ENCODE assay signal across 13 cellular contexts in the genomic region with DNA sequence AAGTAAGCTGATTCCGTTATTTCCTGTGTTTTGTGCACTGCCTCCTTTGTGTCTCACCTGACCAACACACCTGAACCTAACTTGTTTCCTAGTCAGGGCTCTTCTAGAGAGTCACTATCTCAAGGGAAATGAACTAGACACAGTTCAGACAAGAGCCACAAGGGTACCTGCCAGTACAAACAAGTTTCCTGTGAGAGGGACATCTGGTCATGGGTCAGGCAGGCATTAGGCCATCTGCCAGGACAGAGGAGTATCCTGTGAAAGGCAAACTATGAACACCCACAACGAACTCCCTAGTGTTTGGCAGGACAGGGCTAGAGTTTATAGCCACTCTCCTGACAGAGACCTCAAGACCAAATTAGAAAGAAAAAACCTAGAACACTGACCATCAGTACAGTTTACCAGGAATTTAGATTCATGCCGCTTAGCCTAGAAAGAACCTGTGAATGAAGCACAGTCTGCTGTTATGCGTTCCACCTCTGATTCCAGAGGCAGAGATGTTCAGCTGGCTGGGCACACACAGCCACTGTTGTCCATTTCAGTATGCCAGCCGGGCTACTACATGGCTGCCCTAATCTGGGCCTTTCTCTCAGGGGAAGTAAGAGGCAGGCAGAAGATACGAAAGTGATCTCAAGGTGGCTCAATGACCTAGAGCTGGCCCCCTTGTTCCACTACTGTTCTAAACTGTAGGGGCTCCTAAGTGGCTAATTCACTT.
A peak's percentile ranks its signal among the peaks of the same experiment; 100 is the strongest.
DNase-seq lines count a peak whose midpoint lies in the region; ATAC-seq, FAIRE-seq and TF ChIP-seq lines count a peak whose summit lies in the region.
"Had no signal": no experiment of that assay in that cellular context is flagged by ENCODE, and none has a peak within 500 bp of the region (broad histone marks: within the 10 kb centered on the region; RNA-seq: fewer than 3 reads in every experiment).

No MANE protein-coding gene starts in this region.

- TF ChIP-seq CTCF in D721Med (IDR thresholded peaks at IDR 0.05; ENCODE audit: insufficient read depth, missing control alignments) = no peak

- no peaks in the 10 kb centered on the region for H3K27me3 Mint-ChIP-seq in stimulated activated naive CD8-positive, alpha-beta T cell treated with anti-CD3 and anti-CD28 coated beads, Interleukin-15, Interleukin-2, amounts not matched to agents 100 ng/mL and 50 ng/mL, for 24 hours
- no peaks in the 10 kb centered on the region for H3K27me3 Mint-ChIP-seq in activated naive CD8-positive, alpha-beta T cell

- H3K27ac Mint-ChIP-seq in stimulated activated naive CD8-positive, alpha-beta T cell treated with anti-CD3 and anti-CD28 coated beads, Interleukin-15, Interleukin-2, amounts not matched to agents 100 ng/mL and 50 ng/mL, for 24 hours = peak overlapping the region; percentile 84
- peak overlapping the region; percentile 85 for H3K27ac Mint-ChIP-seq in activated naive CD8-positive, alpha-beta T cell

- DNase-seq in stimulated activated naive CD8-positive, alpha-beta T cell treated with anti-CD3 and anti-CD28 coated beads, Interleukin-15, Interleukin-2, amounts not matched to agents 100 U/mL and 50 U/mL, for 24 hours = no peak
- DNase-seq in kidney tubule cell (ENCODE audit: low spot score) (peak; percentile 54), NCI-H1930 (lab: John Stamatoyannopoulos, UW) (no peak), D721Med (ENCODE audit: insufficient read length, low spot score) (no peak)
- DNase-seq: activated CD4-positive, CD25-positive, alpha-beta regulatory T cell; foreskin melanocyte; NCI-H1417 treated with DMSO at 0.1 percent for 48 hours had no signal

- no peaks in the 10 kb centered on the region for H3K9me3 Mint-ChIP-seq in stimulated activated naive CD8-positive, alpha-beta T cell treated with anti-CD3 and anti-CD28 coated beads, Interleukin-15, Interleukin-2, amounts not matched to agents 100 ng/mL and 50 ng/mL, for 24 hours
- H3K9me3 Mint-ChIP-seq in activated naive CD8-positive, alpha-beta T cell (ENCODE audit: low read depth) = no peaks in the 10 kb centered on the region

- H3K4me3 Mint-ChIP-seq in stimulated activated naive CD8-positive, alpha-beta T cell treated with anti-CD3 and anti-CD28 coated beads, Interleukin-15, Interleukin-2, amounts not matched to agents 100 ng/mL and 50 ng/mL, for 24 hours = no peak overlapping the region
- H3K4me3 Mint-ChIP-seq in activated naive CD8-positive, alpha-beta T cell = no peak overlapping the region

- peaks cover 93% of the 10 kb centered on the region for H3K36me3 Mint-ChIP-seq in stimulated activated naive CD8-positive, alpha-beta T cell treated with anti-CD3 and anti-CD28 coated beads, Interleukin-15, Interleukin-2, amounts not matched to agents 100 ng/mL and 50 ng/mL, for 24 hours (ENCODE audit: low read depth)
- H3K36me3 Mint-ChIP-seq in activated naive CD8-positive, alpha-beta T cell = peaks cover 9% of the 10 kb centered on the region

- peaks cover 43% of the 10 kb centered on the region for H3K4me1 Mint-ChIP-seq in stimulated activated naive CD8-positive, alpha-beta T cell treated with anti-CD3 and anti-CD28 coated beads, Interleukin-15, Interleukin-2, amounts not matched to agents 100 ng/mL and 50 ng/mL, for 24 hours (ENCODE audit: low read depth)
- H3K4me1 Mint-ChIP-seq in activated naive CD8-positive, alpha-beta T cell (ENCODE audit: low read depth) = peaks cover 21% of the 10 kb centered on the region

- no peak for ATAC-seq in stimulated activated naive CD8-positive, alpha-beta T cell treated with anti-CD3 and anti-CD28 coated beads, Interleukin-15, Interleukin-2, amounts not matched to agents 100 U/mL and 50 U/mL, for 24 hours
- ATAC-seq in GM21723 (IDR thresholded peaks at IDR 0.05; ENCODE audit: unreplicated experiment) = no peak
- ATAC-seq in HG02642 (IDR thresholded peaks at IDR 0.05; ENCODE audit: poor library complexity, unreplicated experiment) = no peak

- no peak for FAIRE-seq in D721Med (lab: Jason Lieb, UNC)
- FAIRE-seq: GM18507, H1 had no signal
